ENCODE assay signal across 20 cellular contexts in the genomic region with DNA sequence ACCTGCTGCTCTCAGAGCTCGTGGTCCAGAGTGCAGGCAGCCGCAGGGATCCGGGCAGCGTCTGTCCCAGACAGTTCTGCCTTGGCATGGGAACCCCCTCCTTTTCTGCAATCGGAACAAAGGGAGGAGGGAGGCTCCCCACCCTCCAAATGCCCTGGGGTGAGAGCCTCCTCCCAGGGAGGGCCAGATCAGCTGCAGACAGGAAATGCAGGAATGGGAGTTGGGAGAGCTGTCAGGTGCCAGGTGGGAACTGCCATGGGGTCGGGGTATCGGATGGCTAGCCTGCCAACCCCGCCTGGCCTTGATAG. TPM values are rescaled to one million over a fixed set of nuclear protein-coding genes. Genes with fewer than 3 reads are reported as not detected.
DNase-seq lines count a peak whose midpoint lies in the region; ATAC-seq and TF ChIP-seq lines count a peak whose summit lies in the region.
"Had no signal": no experiment of that assay in that cellular context is flagged by ENCODE, and none has a peak within 500 bp of the region (broad histone marks: within the 10 kb centered on the region; RNA-seq: fewer than 3 reads in every experiment).

Gene CALML5 (minus strand): TSS at position 78 of the 308 bp plus-strand sequence. CDS start 132 bp downstream, outside the sequence.

- no peak for TF ChIP-seq CTCF in neural crest cell (conservative IDR thresholded peaks at IDR 0.05)
- no peak for TF ChIP-seq CTCF in suprapubic skin (IDR thresholded peaks at IDR 0.05)

- TF ChIP-seq POLR2A in suprapubic skin (IDR thresholded peaks at IDR 0.05): no peak

- H3K9me3 Mint-ChIP-seq in neural crest cell: no peaks in the 10 kb centered on the region

- H3K27ac ChIP-seq in esophagus (ENCODE audit: low read depth in 2 of 2, low read length in 1 of 2) (no peak within 1 kb of the TSS), suprapubic skin (peak within 1 kb of the TSS; percentile 82), SJCRH30 (no peak within 1 kb of the TSS)
- H3K27ac ChIP-seq: 22Rv1, KMS-11 had no signal

- no peak for TF ChIP-seq EP300 in suprapubic skin (IDR thresholded peaks at IDR 0.05)

- H3K4me3 Mint-ChIP-seq in neural crest cell: no peak within 1 kb of the TSS

- H3K4me3 ChIP-seq in esophagus (ENCODE audit: low read depth in 1 of 2, low read length in 2 of 2) (peak within 1 kb of the TSS in 1 of 2 donors; percentile 13), suprapubic skin (peak within 1 kb of the TSS; percentile 37), SJCRH30 (no peak within 1 kb of the TSS)

- H3K27me3 ChIP-seq in esophagus (ENCODE audit: control insufficient read depth in 1 of 2, insufficient read depth in 2 of 2, low read length in 2 of 2) (no peaks in the 10 kb centered on the region), suprapubic skin (no peaks in the 10 kb centered on the region), SJCRH30 (no peaks in the 10 kb centered on the region)

- H3K27me3 Mint-ChIP-seq in neural crest cell (ENCODE audit: low read depth): no peaks in the 10 kb centered on the region

- ATAC-seq in HG03135 (IDR thresholded peaks at IDR 0.05; ENCODE audit: unreplicated experiment): no peak
- no peak for ATAC-seq in GM18520 (IDR thresholded peaks at IDR 0.05; ENCODE audit: unreplicated experiment)

- no peaks in the 10 kb centered on the region for H3K36me3 Mint-ChIP-seq in neural crest cell (ENCODE audit: low read depth)

- peaks cover 15 to 54% of the 10 kb centered on the region in 2 donors for H3K4me1 ChIP-seq in esophagus (ENCODE audit: control insufficient read depth in 2 of 2, insufficient read depth in 2 of 2, low read length in 1 of 2)
- H3K4me1 ChIP-seq in suprapubic skin: peaks cover 65% of the 10 kb centered on the region
- no peaks in the 10 kb centered on the region for H3K4me1 ChIP-seq in SJCRH30

- H3K36me3 ChIP-seq in esophagus (ENCODE audit: control insufficient read depth in 2 of 2, insufficient read depth in 2 of 2, low read length in 1 of 2): no peaks in the 10 kb centered on the region
- no peaks in the 10 kb centered on the region for H3K36me3 ChIP-seq in suprapubic skin
- no peaks in the 10 kb centered on the region for H3K36me3 ChIP-seq in SJCRH30

- DNase-seq in activated effector memory CD4-positive, alpha-beta T cell treated with anti-CD3 and anti-CD28 coated beads, Interleukin-2, amount 50 U/mL, for 16 hours: peak; percentile 33
- DNase-seq in activated effector memory CD4-positive, alpha-beta T cell treated with Interleukin-2 at 50 U/mL for 16 hours: no peak
- DNase-seq in neural crest cell (ENCODE audit: low read depth, low spot score) (no peak), suprapubic skin (ENCODE audit: low spot score in 2 of 2) (no peak), SJCRH30 (no peak)
- DNase-seq: AML-193, GDM1, GOT3, NCI-H187 treated with DMSO at 0.1 percent for 48 hours, NCI-H226, NCI-H524, SHP77 treated with DMSO at 0.1 percent for 48 hours had no signal

- 51 to 62% methylated on average over 8 of the region's 8 CpGs for WGBS in esophagus, 2 donors
- WGBS in suprapubic skin: 69% methylated on average over 3 of the region's 8 CpGs

- peaks cover 4% of the 10 kb centered on the region for H3K4me1 Mint-ChIP-seq in neural crest cell

- H3K9me3 ChIP-seq in esophagus (ENCODE audit: control insufficient read depth in 2 of 2, insufficient read depth in 1 of 2, low read depth in 1 of 2, low read length in 1 of 2) (no peaks in the 10 kb centered on the region), suprapubic skin (no peaks in the 10 kb centered on the region), SJCRH30 (replicated peaks) (no peaks in the 10 kb centered on the region)
- H3K9me3 ChIP-seq: Caco-2 had no signal

- peak within 1 kb of the TSS; percentile 65 for H3K27ac Mint-ChIP-seq in neural crest cell (ENCODE audit: unreplicated experiment)

RNA-seq across cellular contexts. Expression of gene CALML5, which starts in this region (rescaled TPM):
- polyA plus RNA-seq in esophagus: 100 to 1,000 TPM in 1 of 2 donors, 10 to 100 TPM in 1; 75.9 to 185 TPM
- not detected in 2 replicates for total RNA-seq in neural crest cell
- 1,000 to 10,000 TPM in 3 of 4 donors, 100 to 1,000 TPM in 1; 429 to 3,135 (median 2,230) TPM for total RNA-seq in suprapubic skin
- total RNA-seq in SJCRH30 (2014; rRNA removed; shearing (Covaris generic)): not detected in 2 replicates
- total RNA-seq: Caco-2, Daoy, RPMI7951 had no signal

Comparison
In these comparisons a context has a peak if more than half of its experiments do, and no peak if none do; other contexts are left out.
1. RNA of gene CALML5 (total RNA-seq): 429 to 3,135 TPM in suprapubic skin; not detected in neural crest cell and not detected in SJCRH30; every median in the first group is over 100 times any median in the second.